In the genomic region with DNA sequence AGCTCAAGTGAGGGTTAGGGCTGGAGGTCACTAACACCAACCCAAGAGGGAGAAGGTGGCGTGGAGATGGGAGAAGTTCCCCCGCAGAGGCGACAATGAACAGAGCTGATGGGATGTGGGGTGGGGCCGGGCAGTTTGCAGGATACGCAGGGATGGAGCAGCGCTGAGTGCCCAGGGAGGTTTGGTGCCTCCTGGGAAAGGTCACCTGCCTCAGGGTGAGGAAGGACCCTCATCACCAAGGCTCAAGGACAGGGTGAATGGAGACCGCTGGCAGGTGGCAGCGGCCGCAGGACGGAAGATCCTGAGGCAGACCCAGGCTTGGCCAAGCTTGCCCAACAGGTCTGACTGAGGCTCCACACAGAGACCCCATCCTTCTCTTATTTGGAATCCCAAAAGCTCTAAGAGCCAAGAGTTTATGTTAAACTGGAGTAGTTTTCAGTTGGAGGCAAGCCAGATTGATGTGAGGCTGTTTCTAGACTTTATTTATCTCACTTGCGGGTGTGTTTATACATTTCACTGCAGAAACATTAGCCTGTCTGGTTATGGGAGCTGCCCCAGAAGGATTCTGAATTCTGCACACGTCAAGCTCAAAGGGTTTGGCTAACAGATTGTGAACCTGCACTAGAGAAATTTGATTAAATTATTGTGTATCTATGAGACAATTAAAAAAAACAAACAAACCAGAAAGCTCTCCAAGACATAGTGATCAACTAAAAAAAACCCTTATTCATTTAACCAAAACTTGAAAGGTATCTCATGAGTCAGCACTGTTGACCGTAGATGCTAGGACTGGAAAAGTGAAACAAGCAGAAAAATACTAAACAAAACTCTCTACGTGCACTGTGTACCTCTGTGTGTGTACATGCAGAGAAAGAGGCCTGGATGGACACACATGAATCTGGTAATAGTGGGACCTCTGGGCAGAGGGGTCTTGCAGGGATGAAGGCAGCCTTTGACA, we compare ENCODE assay signal across 19 cellular contexts.
"Had no signal": no experiment of that assay in that cellular context is flagged by ENCODE, and none has a peak within 500 bp of the region (broad histone marks: within the 10 kb centered on the region; RNA-seq: fewer than 3 reads in every experiment).

No MANE protein-coding gene starts in this region.

- H3K4me1 ChIP-seq: foreskin keratinocyte, lower lobe of right lung, upper lobe of left lung had no signal

- H3K27me3 ChIP-seq: foreskin keratinocyte, neutrophil, upper lobe of left lung had no signal

- H3K9me3 ChIP-seq: heart left ventricle, lower lobe of right lung, neutrophil, upper lobe of left lung had no signal

- DNase-seq: activated CD4-positive, alpha-beta T cell treated with anti-CD3 and anti-CD28 coated beads for 4 hours; activated CD8-positive, alpha-beta memory T cell treated with anti-CD3 and anti-CD28 coated beads, Interleukin-2, amount 50 U/mL, for 48 hours; activated CD8-positive, alpha-beta T cell treated with anti-CD3 and anti-CD28 coated beads for 36 hours; activated gamma-delta T cell treated with Interleukin-2 at 50 U/mL for 16 hours; activated T-cell treated with anti-CD3 and anti-CD28 coated beads, Interleukin-2, amount 50 U/mL, for 72 hours; anterior cingulate cortex; effector CD8-positive, alpha-beta T cell; left colon; lower lobe of right lung; midbrain; right cardiac atrium; stimulated activated naive CD8-positive, alpha-beta T cell treated with anti-CD3 and anti-CD28 coated beads, Interleukin-15, amount 100 ng/mL, for 72 hours; T-helper 17 cell had no signal

- H3K27ac Mint-ChIP-seq: activated CD8-positive, alpha-beta T cell treated with anti-CD3 and anti-CD28 coated beads for 36 hours; activated T-cell treated with anti-CD3 and anti-CD28 coated beads, Interleukin-2, amount 50 U/mL, for 72 hours; progenitor cell of endocrine pancreas; T-helper 17 cell had no signal

- ATAC-seq: activated CD8-positive, alpha-beta T cell treated with anti-CD3 and anti-CD28 coated beads for 36 hours; activated T-cell treated with anti-CD3 and anti-CD28 coated beads, Interleukin-2, amount 50 U/mL, for 72 hours; foreskin keratinocyte; heart left ventricle; left colon; lower lobe of right lung; right cardiac atrium; stimulated activated naive CD8-positive, alpha-beta T cell treated with anti-CD3 and anti-CD28 coated beads, Interleukin-15, amount 100 ng/mL, for 72 hours; T-helper 17 cell had no signal

- H3K4me1 Mint-ChIP-seq: stimulated activated naive CD8-positive, alpha-beta T cell treated with anti-CD3 and anti-CD28 coated beads, Interleukin-15, amount 100 ng/mL, for 72 hours had no signal

- H3K27ac ChIP-seq: foreskin keratinocyte, heart left ventricle, lower lobe of right lung, neutrophil, skin epidermis, upper lobe of left lung had no signal

- H3K9me3 Mint-ChIP-seq: activated CD8-positive, alpha-beta T cell treated with anti-CD3 and anti-CD28 coated beads for 36 hours; activated T-cell treated with anti-CD3 and anti-CD28 coated beads, Interleukin-2, amount 50 U/mL, for 72 hours; stimulated activated naive CD8-positive, alpha-beta T cell treated with anti-CD3 and anti-CD28 coated beads, Interleukin-15, amount 100 ng/mL, for 72 hours had no signal

- H3K27me3 Mint-ChIP-seq: activated CD8-positive, alpha-beta T cell treated with anti-CD3 and anti-CD28 coated beads for 36 hours; stimulated activated naive CD8-positive, alpha-beta T cell treated with anti-CD3 and anti-CD28 coated beads, Interleukin-15, amount 100 ng/mL, for 72 hours had no signal

- H3K4me3 ChIP-seq: heart left ventricle, lower lobe of right lung, skin epidermis, upper lobe of left lung had no signal

- H3K4me3 Mint-ChIP-seq: activated CD8-positive, alpha-beta T cell treated with anti-CD3 and anti-CD28 coated beads for 36 hours; activated T-cell treated with anti-CD3 and anti-CD28 coated beads, Interleukin-2, amount 50 U/mL, for 72 hours; stimulated activated naive CD8-positive, alpha-beta T cell treated with anti-CD3 and anti-CD28 coated beads, Interleukin-15, amount 100 ng/mL, for 72 hours; T-helper 17 cell had no signal

- H3K36me3 ChIP-seq: heart left ventricle, lower lobe of right lung, neutrophil, upper lobe of left lung had no signal
